Comparison of ENCODE assay signal across 8 cellular contexts in genomic region chr19:42634409-42635232, GRCh38. TPM values are rescaled to one million over a fixed set of nuclear protein-coding genes. Genes with fewer than 3 reads are reported as not detected.
DNase-seq lines count a peak whose midpoint lies in the region; ATAC-seq, FAIRE-seq and TF ChIP-seq lines count a peak whose summit lies in the region.

No MANE protein-coding gene starts in this region.

- no peak for ATAC-seq in aorta (ENCODE audit: low FRiP score)

- FAIRE-seq in urothelium cell line (lab: Jason Lieb, UNC) = no peak

- no peaks in the 10 kb centered on the region for H3K4me1 ChIP-seq in aorta (ENCODE audit: control insufficient read depth in 1 of 2, insufficient read depth in 2 of 2, low read length in 2 of 2)

- peaks cover 3% of the 10 kb centered on the region for H3K36me3 Mint-ChIP-seq in activated T-helper 2 cell treated with anti-CD3 and anti-CD28 coated beads, Interferon-gamma antibody, Interleukin-2, Interleukin-4, amounts not matched to agents 10 μg/mL and 5 μg/mL and 100 μg/mL, durations not matched to agents 14 hours and 24 hours and 36 hours (ENCODE audit: low read depth)

- no peaks in the 10 kb centered on the region for H3K36me3 ChIP-seq in aorta (ENCODE audit: control insufficient read depth in 1 of 2, insufficient read depth in 2 of 2, low read length in 1 of 2)

- peak overlapping the region; percentile 75 for H3K27ac Mint-ChIP-seq in activated T-helper 2 cell treated with anti-CD3 and anti-CD28 coated beads, Interferon-gamma antibody, Interleukin-2, Interleukin-4, amounts not matched to agents 10 μg/mL and 5 μg/mL and 100 μg/mL, durations not matched to agents 14 hours and 24 hours and 36 hours

- peak; percentile 58 for DNase-seq in AG08395 (ENCODE audit: low spot score)
- DNase-seq in GM12864 (ENCODE audit: low read depth) = no peak
- DNase-seq in NCI-H2196 (lab: John Stamatoyannopoulos, UW; ENCODE audit: unreplicated experiment) = peak; percentile 28
- peak; percentile 39 for DNase-seq in activated T-helper 2 cell treated with anti-CD3 and anti-CD28 coated beads, Interferon-gamma antibody, Interleukin-2, Interleukin-4, amounts not matched to agents 10 μg/mL and 5 μg/mL and 100 μg/mL, durations not matched to agents 14 hours and 24 hours and 36 hours (ENCODE audit: low spot score)
- peak; percentile 51 for DNase-seq in kidney tubule cell (ENCODE audit: low spot score)
- DNase-seq in urothelium cell line (ENCODE audit: low spot score) = peak; percentile 53
- no peak for DNase-seq in aorta
- DNase-seq in mucosa of gallbladder (ENCODE audit: low spot score) = no peak

- H3K4me3 ChIP-seq in GM12864 (ENCODE audit: low read depth, low read length) (no peak overlapping the region), aorta (ENCODE audit: low read length in 2 of 2) (no peak overlapping the region)

- H3K9me3 Mint-ChIP-seq in activated T-helper 2 cell treated with anti-CD3 and anti-CD28 coated beads, Interferon-gamma antibody, Interleukin-2, Interleukin-4, amounts not matched to agents 10 μg/mL and 5 μg/mL and 100 μg/mL, durations not matched to agents 14 hours and 24 hours and 36 hours = peaks cover 3% of the 10 kb centered on the region

- H3K9me3 ChIP-seq in aorta (ENCODE audit: control insufficient read depth, low read length) = no peaks in the 10 kb centered on the region

- intact Hi-C loops in activated T-helper 2 cell treated with anti-CD3 and anti-CD28 coated beads, Interferon-gamma antibody, Interleukin-2, Interleukin-4, amounts not matched to agents 10 μg/mL and 5 μg/mL and 100 μg/mL, durations not matched to agents 14 hours and 24 hours and 36 hours (cut with micrococcal nuclease) = loop anchor here (10.0 kb wide), 1 partner anchor 130 kb away; the partner anchor contains the start of gene PSG8
- intact Hi-C loops in aorta (cut with DNase I) = no loop called here

- 69 to 75% methylated on average over 5 of the region's 5 CpGs for WGBS in aorta, 2 donors

- TF ChIP-seq CTCF in GM12864 (IDR thresholded peaks at IDR 0.05; ENCODE audit: low read depth, low read length, missing control alignments) = peak; percentile 90

- H3K27me3 Mint-ChIP-seq in activated T-helper 2 cell treated with anti-CD3 and anti-CD28 coated beads, Interferon-gamma antibody, Interleukin-2, Interleukin-4, amounts not matched to agents 10 μg/mL and 5 μg/mL and 100 μg/mL, durations not matched to agents 14 hours and 24 hours and 36 hours (ENCODE audit: low read depth) = peaks cover 5% of the 10 kb centered on the region

- H3K27me3 ChIP-seq in aorta (ENCODE audit: control insufficient read depth in 1 of 2, insufficient read depth in 2 of 2, low read length in 1 of 2) = no peaks in the 10 kb centered on the region

- H3K4me1 Mint-ChIP-seq in activated T-helper 2 cell treated with anti-CD3 and anti-CD28 coated beads, Interferon-gamma antibody, Interleukin-2, Interleukin-4, amounts not matched to agents 10 μg/mL and 5 μg/mL and 100 μg/mL, durations not matched to agents 14 hours and 24 hours and 36 hours (ENCODE audit: low read depth) = peaks cover 23% of the 10 kb centered on the region

- H3K27ac ChIP-seq in aorta (ENCODE audit: low read depth in 1 of 2, low read length in 2 of 2) = no peak overlapping the region

- no peak overlapping the region for H3K4me3 Mint-ChIP-seq in activated T-helper 2 cell treated with anti-CD3 and anti-CD28 coated beads, Interferon-gamma antibody, Interleukin-2, Interleukin-4, amounts not matched to agents 10 μg/mL and 5 μg/mL and 100 μg/mL, durations not matched to agents 14 hours and 24 hours and 36 hours (ENCODE audit: low read depth)

RNA-seq across cellular contexts. Expression of gene CEACAM8, which starts 39.9 kb away (rescaled TPM):
- not detected in 2 replicates for total RNA-seq in activated T-helper 2 cell treated with anti-CD3 and anti-CD28 coated beads, Interferon-gamma antibody, Interleukin-2, Interleukin-4, amounts not matched to agents 10 μg/mL and 5 μg/mL and 100 μg/mL, durations not matched to agents 14 hours and 24 hours and 36 hours
- total RNA-seq in aorta = under 1 TPM in 1 of 2 donors, not detected in 1; 0.19 TPM
- polyA plus RNA-seq in aorta = under 1 TPM in 1 of 2 donors, not detected in 1; 0.50 TPM
- total RNA-seq in mucosa of gallbladder = not detected

Comparison
In these comparisons a context has a peak if more than half of its experiments do, and no peak if none do; other contexts are left out.
1. DNase-seq: peak in AG08395 (single experiment), NCI-H2196 (single experiment), activated T-helper 2 cell treated with anti-CD3 and anti-CD28 coated beads, Interferon-gamma antibody, Interleukin-2, Interleukin-4, amounts not matched to agents 10 μg/mL and 5 μg/mL and 100 μg/mL, durations not matched to agents 14 hours and 24 hours and 36 hours (single experiment), kidney tubule cell (single experiment) and urothelium cell line (single experiment); none in GM12864 (single experiment), aorta (0 of 2) and mucosa of gallbladder (single experiment).